23 cellular contexts compared by ENCODE assay signal in the genomic region with DNA sequence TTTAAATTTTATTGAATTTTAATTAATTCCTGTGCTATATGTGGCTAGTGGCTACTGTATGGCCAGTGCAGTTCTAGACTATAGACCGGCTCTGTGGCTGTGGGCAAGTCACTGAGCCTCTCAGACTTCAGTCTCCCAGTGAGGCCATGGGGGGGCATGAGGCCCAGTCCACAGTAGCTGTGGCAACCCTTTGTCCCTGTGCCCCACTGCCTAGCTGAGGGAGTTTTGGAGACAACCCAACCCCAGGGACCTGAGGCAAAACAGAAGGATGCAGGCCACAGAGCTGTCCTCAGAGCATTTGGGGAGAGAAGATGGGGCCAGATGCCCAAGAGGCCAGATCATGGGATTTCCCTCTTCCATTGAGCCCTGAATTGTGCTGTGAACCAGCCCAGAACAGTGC. TPM values are rescaled to one million over a fixed set of nuclear protein-coding genes. Genes with fewer than 3 reads are reported as not detected.
DNase-seq lines count a peak whose midpoint lies in the region; ATAC-seq and TF ChIP-seq lines count a peak whose summit lies in the region.
"Had no signal": no experiment of that assay in that cellular context is flagged by ENCODE, and none has a peak within 500 bp of the region (broad histone marks: within the 10 kb centered on the region; RNA-seq: fewer than 3 reads in every experiment).

No MANE protein-coding gene starts in this region.

- H3K23ac ChIP-seq in IMR-90 (ENCODE audit: low read depth, low read length): no peak overlapping the region

- WGBS in IMR-90 (ENCODE audit: extremely low coverage in 2 of 2, insufficient read length in 1 of 2), 2 experiments: no CpG with 5 or more reads among the region's 1 CpG
- WGBS in spleen, 5 donors: 77 to 100% (median 94%) methylated on average over 1 of the region's 1 CpG

- H2AK5ac ChIP-seq in IMR-90 (ENCODE audit: low read depth, low read length): peak overlapping the region; percentile 12; the same call in 1 of the 2 replicates

- no peaks in the 10 kb centered on the region for H3K36me3 ChIP-seq in IMR-90 (ENCODE audit: control insufficient read depth, insufficient read depth, low read length)
- no peaks in the 10 kb centered on the region for H3K36me3 ChIP-seq in spleen
- H3K36me3 ChIP-seq: BLaER1 had no signal

- H3K4me1 Mint-ChIP-seq in activated T-cell treated with anti-CD3 and anti-CD28 coated beads, Interleukin-2, amount 50 U/mL, for 24 hours (ENCODE audit: low read depth): peaks cover 4% of the 10 kb centered on the region
- H3K4me1 Mint-ChIP-seq in activated T-cell treated with anti-CD3 and anti-CD28 coated beads, Interleukin-2, amount 50 U/mL, for 72 hours (ENCODE audit: low read depth): peaks cover 6% of the 10 kb centered on the region
- H3K4me1 Mint-ChIP-seq in natural killer cell: no peaks in the 10 kb centered on the region
- H3K4me1 Mint-ChIP-seq: B cell had no signal

- no peak overlapping the region for H2BK5ac ChIP-seq in IMR-90 (ENCODE audit: low read depth, low read length, poor library complexity, severe bottlenecking)

- H3K27ac Mint-ChIP-seq in activated T-cell treated with anti-CD3 and anti-CD28 coated beads, Interleukin-2, amount 50 U/mL, for 24 hours: peak overlapping the region; percentile 24
- H3K27ac Mint-ChIP-seq in activated T-cell treated with anti-CD3 and anti-CD28 coated beads, Interleukin-2, amount 50 U/mL, for 72 hours: no peak overlapping the region
- H3K27ac Mint-ChIP-seq in natural killer cell: no peak overlapping the region
- H3K27ac Mint-ChIP-seq: B cell; CD8-positive, alpha-beta T cell had no signal

- CTCF ChIA-PET in IMR-90 (lab: Yijun Ruan, JAX): no interaction called here

- H4K8ac ChIP-seq in IMR-90 (ENCODE audit: low read depth in 2 of 2, low read length in 2 of 2): no peak overlapping the region

- TF ChIP-seq CTCF in IMR-90 (conservative IDR thresholded peaks at IDR 0.05; ENCODE audit: low read depth, low read length) (no peak), spleen (IDR thresholded peaks at IDR 0.05 in 8 of 11, conservative IDR thresholded peaks at IDR 0.05 in 3 of 11) (no peak), natural killer cell (IDR thresholded peaks at IDR 0.05) (no peak)

- TF ChIP-seq POLR2A in IMR-90 (IDR thresholded peaks at IDR 0.05; ENCODE audit: low read depth, low read length): no peak
- TF ChIP-seq POLR2A in spleen (IDR thresholded peaks at IDR 0.05): no peak

- H3K9me3 Mint-ChIP-seq in activated T-cell treated with anti-CD3 and anti-CD28 coated beads, Interleukin-2, amount 50 U/mL, for 24 hours: no peaks in the 10 kb centered on the region
- no peaks in the 10 kb centered on the region for H3K9me3 Mint-ChIP-seq in activated T-cell treated with anti-CD3 and anti-CD28 coated beads, Interleukin-2, amount 50 U/mL, for 72 hours
- no peaks in the 10 kb centered on the region for H3K9me3 Mint-ChIP-seq in natural killer cell
- H3K9me3 Mint-ChIP-seq: CD4-positive, CD25-positive, alpha-beta regulatory T cell; CD8-positive, alpha-beta T cell had no signal

- H3K27ac ChIP-seq in IMR-90 (ENCODE audit: insufficient read depth, low read length) (no peak overlapping the region), spleen (no peak overlapping the region)
- H3K27ac ChIP-seq: 22Rv1, BLaER1, C4-2B, GM23248 had no signal

- no peaks in the 10 kb centered on the region for H3K27me3 Mint-ChIP-seq in activated T-cell treated with anti-CD3 and anti-CD28 coated beads, Interleukin-2, amount 50 U/mL, for 24 hours
- H3K27me3 Mint-ChIP-seq in activated T-cell treated with anti-CD3 and anti-CD28 coated beads, Interleukin-2, amount 50 U/mL, for 72 hours (ENCODE audit: low read depth): no peaks in the 10 kb centered on the region
- no peaks in the 10 kb centered on the region for H3K27me3 Mint-ChIP-seq in natural killer cell (ENCODE audit: low read depth in 2 of 2)
- H3K27me3 Mint-ChIP-seq: B cell; CD4-positive, CD25-positive, alpha-beta regulatory T cell had no signal

- no peak overlapping the region for H3K18ac ChIP-seq in IMR-90 (ENCODE audit: low read depth, low read length)

- no peaks in the 10 kb centered on the region for H4K20me1 ChIP-seq in IMR-90 (ENCODE audit: insufficient read depth, low read length)
- H4K20me1 ChIP-seq: BLaER1 had no signal

- H3K27me3 ChIP-seq in IMR-90 (ENCODE audit: control insufficient read depth, insufficient read depth, low read length): peaks cover 3% of the 10 kb centered on the region; the same call in 1 of the 2 replicates
- no peaks in the 10 kb centered on the region for H3K27me3 ChIP-seq in spleen (replicated peaks in 1 of 7)
- H3K27me3 ChIP-seq: BLaER1 had no signal

- H4K5ac ChIP-seq in IMR-90 (ENCODE audit: low read depth, low read length): no peak overlapping the region

- no peaks in the 10 kb centered on the region for H3K79me1 ChIP-seq in IMR-90 (ENCODE audit: low read depth in 1 of 2, low read length in 2 of 2)

- POLR2A ChIA-PET in IMR-90 (lab: Charles Lee; ENCODE audit: unreplicated experiment): no interaction called here

- H2BK15ac ChIP-seq in IMR-90 (ENCODE audit: low read depth, low read length): no peak overlapping the region

- no peak for DNase-seq in activated T-cell treated with anti-CD3 and anti-CD28 coated beads, Interleukin-2, amount 50 U/mL, for 24 hours
- no peak for DNase-seq in activated T-cell treated with anti-CD3 and anti-CD28 coated beads, Interleukin-2, amount 50 U/mL, for 72 hours
- DNase-seq in IMR-90 (no peak), medulla oblongata (ENCODE audit: extremely low spot score) (peak; percentile 11), spleen (peak; percentile 47), NCI-H146 (lab: John Stamatoyannopoulos, UW) (no peak), natural killer cell (no peak)
- DNase-seq in stimulated activated CD4-positive, alpha-beta T cell treated with anti-CD3 and anti-CD28 coated beads, Interleukin-4, amount 100 ng/mL, for 1 hour: no peak
- DNase-seq: CD4-positive, CD25-positive, alpha-beta regulatory T cell; CD8-positive, alpha-beta T cell; DMS 273 treated with DMSO at 0.1 percent for 48 hours; DMS79; EL; GDM1; GM23248; H7; HCEC 1CT had no signal

- in situ Hi-C loops in IMR-90 (cut with MboI; ENCODE audit: low sequenced_read_pairs): loop anchor here (25.0 kb wide), 1 partner anchor 1836 kb away; the partner anchor contains the start of genes RASSF1, TUSC2 and ZMYND10

- H3K4ac ChIP-seq in IMR-90 (ENCODE audit: low read depth, low read length): no peak overlapping the region

- H2AK9ac ChIP-seq in IMR-90 (replicated peaks; ENCODE audit: low read depth, low read length, poor library complexity): no peak overlapping the region

- H3K9me3 ChIP-seq in IMR-90 (ENCODE audit: control insufficient read depth, insufficient read depth, low read length) (no peaks in the 10 kb centered on the region), spleen (no peaks in the 10 kb centered on the region)
- H3K9me3 ChIP-seq: BLaER1 had no signal

- H3K56ac ChIP-seq in IMR-90 (ENCODE audit: extremely low read depth, insufficient read depth, low read length): no peak overlapping the region

- no peak overlapping the region for H3K4me3 ChIP-seq in IMR-90 (ENCODE audit: insufficient read depth, low read depth, low read length)
- H3K4me3 ChIP-seq in spleen: no peak overlapping the region
- H3K4me3 ChIP-seq: BLaER1, GM12878, GM23248 had no signal

- no peak overlapping the region for H3K4me2 ChIP-seq in IMR-90 (ENCODE audit: low read depth, low read length)
- H3K4me2 ChIP-seq: BLaER1 had no signal

- H4K91ac ChIP-seq in IMR-90 (ENCODE audit: insufficient read depth, low read depth, low read length): no peak overlapping the region

- H3K4me3 Mint-ChIP-seq in activated T-cell treated with anti-CD3 and anti-CD28 coated beads, Interleukin-2, amount 50 U/mL, for 24 hours: no peak overlapping the region
- H3K4me3 Mint-ChIP-seq in activated T-cell treated with anti-CD3 and anti-CD28 coated beads, Interleukin-2, amount 50 U/mL, for 72 hours: no peak overlapping the region
- H3K4me3 Mint-ChIP-seq in natural killer cell: no peak overlapping the region
- H3K4me3 Mint-ChIP-seq: B cell; CD4-positive, CD25-positive, alpha-beta regulatory T cell; CD8-positive, alpha-beta T cell had no signal

- H3K36me3 Mint-ChIP-seq in activated T-cell treated with anti-CD3 and anti-CD28 coated beads, Interleukin-2, amount 50 U/mL, for 24 hours (ENCODE audit: low read depth): no peaks in the 10 kb centered on the region
- H3K36me3 Mint-ChIP-seq in activated T-cell treated with anti-CD3 and anti-CD28 coated beads, Interleukin-2, amount 50 U/mL, for 72 hours (ENCODE audit: insufficient read depth in 2 of 2): no peaks in the 10 kb centered on the region
- no peaks in the 10 kb centered on the region for H3K36me3 Mint-ChIP-seq in natural killer cell
- H3K36me3 Mint-ChIP-seq: CD4-positive, CD25-positive, alpha-beta regulatory T cell; CD8-positive, alpha-beta T cell had no signal

- H3K4me1 ChIP-seq in IMR-90 (ENCODE audit: control insufficient read depth, insufficient read depth, low read length) (peaks cover 13% of the 10 kb centered on the region), spleen (peaks cover 4 to 21% (median 15%) of the 10 kb centered on the region in 6 donors)

- no peak for ATAC-seq in activated T-cell treated with anti-CD3 and anti-CD28 coated beads, Interleukin-2, amount 50 U/mL, for 72 hours (replicated peaks in 1 of 2)
- ATAC-seq in IMR-90 (ENCODE audit: low read depth): no peak
- no peak for ATAC-seq in natural killer cell
- ATAC-seq: CD8-positive, alpha-beta T cell; GM12878 had no signal

- no peak overlapping the region for H2BK120ac ChIP-seq in IMR-90 (ENCODE audit: low read depth, low read length)

- BruUV-seq in IMR-90 (replicated peaks; lab: Mats Ljungman, UMichigan): no TSS peak

- intact Hi-C loops in IMR-90 (cut with micrococcal nuclease): no loop called here
- intact Hi-C loops in spleen (cut with DNase I; ENCODE audit: low total_unique reads): no loop called here
- intact Hi-C loops in natural killer cell (cut with micrococcal nuclease): no loop called here

- H3K14ac ChIP-seq in IMR-90 (replicated peaks; ENCODE audit: low read depth, low read length): no peak overlapping the region

- H2AFZ ChIP-seq in IMR-90 (replicated peaks; ENCODE audit: low read length, poor library complexity): no peak overlapping the region
- H2AFZ ChIP-seq: GM23248 had no signal

- H3K9me1 ChIP-seq in IMR-90 (ENCODE audit: insufficient read depth, low read length): peaks cover 23% of the 10 kb centered on the region

- no peak overlapping the region for H2BK20ac ChIP-seq in IMR-90 (ENCODE audit: low read depth, low read length)

- no peak for TF ChIP-seq RAD21 in IMR-90 (IDR thresholded peaks at IDR 0.05; ENCODE audit: low read length)

- H3K9ac ChIP-seq in IMR-90 (ENCODE audit: low read depth, low read length): no peak overlapping the region
- H3K9ac ChIP-seq: BLaER1, GM23248 had no signal

- dilution Hi-C loops in IMR-90 (cut with HindIII; ENCODE audit: low sequenced_read_pairs, unreplicated experiment): no loop called here

RNA-seq across cellular contexts. Expression of gene POC1A, which starts 18.9 kb away (rescaled TPM):
- total RNA-seq in activated T-cell treated with anti-CD3 and anti-CD28 coated beads, Interleukin-2, amount 50 U/mL, for 72 hours: 10 to 100 TPM; 28.6 to 39.0 TPM
- total RNA-seq in IMR-90 (2012; rRNA removed) (8.3 and 10.6 TPM in 2 replicates), spleen (1 to 10 TPM; 1.6 to 4.4 (median 2.5) TPM), natural killer cell (1 to 10 TPM; 1.3 to 2.6 (median 2.4) TPM)
- polyA plus RNA-seq in IMR-90 (2012; rRNA removed) (11.5 TPM in 2 replicates), spleen (1 to 10 TPM; 2.4 to 3.2 (median 3.2) TPM)
- polyA plus RNA-seq in IMR-90 (2012; cell fraction: cytosol; rRNA removed): 9.0 and 9.3 TPM in 2 replicates
- polyA plus RNA-seq in IMR-90 (2012; cell fraction: nucleus; rRNA removed; ENCODE audit: low replicate concordance): 5.2 and 10.5 TPM in 2 replicates

RNA-seq across cellular contexts. Expression of gene ALAS1, which starts 24.9 kb away (rescaled TPM):
- 10 to 100 TPM; 62.7 to 63.6 TPM for total RNA-seq in activated T-cell treated with anti-CD3 and anti-CD28 coated beads, Interleukin-2, amount 50 U/mL, for 72 hours
- total RNA-seq in IMR-90 (2012; rRNA removed) (29.7 and 32.8 TPM in 2 replicates), spleen (10 to 100 TPM; 25.3 to 40.8 (median 33.8) TPM), natural killer cell (10 to 100 TPM; 17.0 to 34.5 (median 33.4) TPM)
- polyA plus RNA-seq in IMR-90 (2012; rRNA removed) (47.2 and 47.8 TPM in 2 replicates), spleen (10 to 100 TPM; 13.0 to 25.3 (median 15.4) TPM)
- polyA plus RNA-seq in IMR-90 (2012; cell fraction: cytosol; rRNA removed): 34.1 and 38.0 TPM in 2 replicates
- 38.1 and 45.9 TPM in 2 replicates for polyA plus RNA-seq in IMR-90 (2012; cell fraction: nucleus; rRNA removed; ENCODE audit: low replicate concordance)

RNA-seq across cellular contexts. Expression of gene TLR9, which starts 52.3 kb away (rescaled TPM):
- 1 to 10 TPM; 1.2 to 2.3 TPM for total RNA-seq in activated T-cell treated with anti-CD3 and anti-CD28 coated beads, Interleukin-2, amount 50 U/mL, for 72 hours
- not detected in 2 replicates for total RNA-seq in IMR-90 (2012; rRNA removed)
- 0.03 TPM in 1 of 2 replicates, not detected in the other for polyA plus RNA-seq in IMR-90 (2012; rRNA removed)
- 0.01 TPM in 1 of 2 replicates, not detected in the other for polyA plus RNA-seq in IMR-90 (2012; cell fraction: cytosol; rRNA removed)
- 0.15 TPM in 2 replicates for polyA plus RNA-seq in IMR-90 (2012; cell fraction: nucleus; rRNA removed; ENCODE audit: low replicate concordance)
- total RNA-seq in spleen: 1 to 10 TPM; 2.3 to 7.7 (median 4.2) TPM
- polyA plus RNA-seq in spleen: 1 to 10 TPM in 1 of 3 donors, under 1 TPM in 1, not detected in 1; 0.55 to 3.8 TPM
- total RNA-seq in natural killer cell: under 1 TPM in 2 of 3 donors, not detected in 1; 0.20 to 0.21 TPM
- total RNA-seq: GM23248, H1, H7 had no signal
- polyA plus RNA-seq: GM23248 had no signal

Comparison
In these comparisons a context has a peak if more than half of its experiments do, and no peak if none do; other contexts are left out.
1. DNase-seq: peak in medulla oblongata (single experiment) and spleen (single experiment); none in activated T-cell treated with anti-CD3 and anti-CD28 coated beads, Interleukin-2, amount 50 U/mL, for 24 hours (single experiment), activated T-cell treated with anti-CD3 and anti-CD28 coated beads, Interleukin-2, amount 50 U/mL, for 72 hours (0 of 2), IMR-90 (single experiment), NCI-H146 (single experiment), natural killer cell (single experiment) and stimulated activated CD4-positive, alpha-beta T cell treated with anti-CD3 and anti-CD28 coated beads, Interleukin-4, amount 100 ng/mL, for 1 hour (single experiment).